28 cellular contexts compared by ENCODE assay signal in genomic region chr7:23123465-23123864, GRCh38.
"Had no signal": no experiment of that assay in that cellular context is flagged by ENCODE, and none has a peak within 500 bp of the region (broad histone marks: within the 10 kb centered on the region; RNA-seq: fewer than 3 reads in every experiment).

No MANE protein-coding gene starts in this region.

- H3K9ac ChIP-seq: parathyroid adenoma had no signal

- FAIRE-seq: colon had no signal

- H3K9me3 Mint-ChIP-seq: immature natural killer cell; naive B cell; natural killer cell treated with Interleukin-12 subunit alpha and Interleukin-12 subunit beta and Interleukin-15 and Interleukin-18, amount 100 ng/mL, for 72 hours; neural crest cell; stimulated activated memory B cell treated with anti-CD40 and anti-IgM and Interleukin-4, amounts not matched to agents 10 μg/mL and 1 μg/mL and 100 μg/mL, for 72 hours had no signal

- H2AFZ ChIP-seq: parathyroid adenoma had no signal

- H3K27ac Mint-ChIP-seq: immature natural killer cell; mesothelial cell of epicardium; naive B cell; natural killer cell treated with Interleukin-12 subunit alpha and Interleukin-12 subunit beta and Interleukin-15 and Interleukin-18, amount 100 ng/mL, for 72 hours; progenitor cell of endocrine pancreas; stimulated activated memory B cell treated with anti-CD40 and anti-IgM and Interleukin-4, amounts not matched to agents 10 μg/mL and 1 μg/mL and 100 μg/mL, for 72 hours had no signal

- H3K4me3 Mint-ChIP-seq: immature natural killer cell; mesothelial cell of epicardium; naive B cell; natural killer cell treated with Interleukin-12 subunit alpha and Interleukin-12 subunit beta and Interleukin-15 and Interleukin-18, amount 100 ng/mL, for 72 hours; neural crest cell; stimulated activated memory B cell treated with anti-CD40 and anti-IgM and Interleukin-4, amounts not matched to agents 10 μg/mL and 1 μg/mL and 100 μg/mL, for 72 hours had no signal

- H3K4me1 Mint-ChIP-seq: immature natural killer cell; mesothelial cell of epicardium; neural crest cell; stimulated activated memory B cell treated with anti-CD40 and anti-IgM and Interleukin-4, amounts not matched to agents 10 μg/mL and 1 μg/mL and 100 μg/mL, for 72 hours had no signal

- H3K27ac ChIP-seq: dorsolateral prefrontal cortex, epithelial cell of prostate, gastroesophageal sphincter, neutrophil, parathyroid adenoma, sigmoid colon, spleen, transverse colon, vagina had no signal

- ATAC-seq: esophagus mucosa; gastroesophageal sphincter; mucosa of descending colon; natural killer cell treated with Interleukin-12 subunit alpha and Interleukin-12 subunit beta and Interleukin-15 and Interleukin-18, amount 100 ng/mL, for 72 hours; stimulated activated memory B cell treated with anti-CD40 and anti-IgM and Interleukin-4, amounts not matched to agents 10 μg/mL and 1 μg/mL and 100 μg/mL, for 72 hours; stimulated activated naive CD8-positive, alpha-beta T cell treated with anti-CD3 and anti-CD28 coated beads, Interleukin-15, Interleukin-2, amounts not matched to agents 100 U/mL and 50 U/mL, for 24 hours had no signal

- DNase-seq: dorsolateral prefrontal cortex; effector CD4-positive, alpha-beta T cell; foreskin fibroblast; hypothalamus; immature natural killer cell; islet precursor cell; kidney glomerular epithelial cell; mesenchymal stem cell; mucosa of descending colon; naive B cell; sigmoid colon; spleen; stimulated activated CD4-positive, alpha-beta T cell treated with anti-CD3 and anti-CD28 coated beads, Interleukin-4, amount 100 ng/mL, for 4 hours; stimulated activated naive CD8-positive, alpha-beta T cell treated with anti-CD3 and anti-CD28 coated beads, Interleukin-15, Interleukin-2, amounts not matched to agents 100 U/mL and 50 U/mL, for 24 hours; substantia nigra; transverse colon had no signal

- H3K9me3 ChIP-seq: gastroesophageal sphincter, mucosa of descending colon, neutrophil, sigmoid colon, spleen, transverse colon, vagina had no signal

- H3K27me3 Mint-ChIP-seq: naive B cell; natural killer cell treated with Interleukin-12 subunit alpha and Interleukin-12 subunit beta and Interleukin-15 and Interleukin-18, amount 100 ng/mL, for 72 hours; progenitor cell of endocrine pancreas; stimulated activated memory B cell treated with anti-CD40 and anti-IgM and Interleukin-4, amounts not matched to agents 10 μg/mL and 1 μg/mL and 100 μg/mL, for 72 hours had no signal

- H3K27me3 ChIP-seq: dorsolateral prefrontal cortex, gastroesophageal sphincter, neutrophil, sigmoid colon, spleen, transverse colon, vagina had no signal

- H3K4me3 ChIP-seq: dorsolateral prefrontal cortex, gastroesophageal sphincter, mucosa of descending colon, sigmoid colon, spleen, transverse colon, vagina had no signal

- H3K4me1 ChIP-seq: parathyroid adenoma, spleen, transverse colon, vagina had no signal
